ENCODE assay signal across 1 cellular context in genomic region chr13:49343255-49343654, GRCh38.
TF ChIP-seq lines count a peak whose summit lies in the region.

No MANE protein-coding gene starts in this region.

TF ChIP-seq in H1, 55 proteins besides CTCF, POLR2A, EP300 and RAD21 (continued from another document):
- no peak for TF ChIP-seq CHD7 (IDR thresholded peaks at IDR 0.05; ENCODE audit: insufficient replicate concordance, low read length)
- TF ChIP-seq CHD1 (IDR thresholded peaks at IDR 0.05; ENCODE audit: low read depth, low read length), result no peak
